Comparison of ENCODE assay signal across 8 cellular contexts in the genomic region with DNA sequence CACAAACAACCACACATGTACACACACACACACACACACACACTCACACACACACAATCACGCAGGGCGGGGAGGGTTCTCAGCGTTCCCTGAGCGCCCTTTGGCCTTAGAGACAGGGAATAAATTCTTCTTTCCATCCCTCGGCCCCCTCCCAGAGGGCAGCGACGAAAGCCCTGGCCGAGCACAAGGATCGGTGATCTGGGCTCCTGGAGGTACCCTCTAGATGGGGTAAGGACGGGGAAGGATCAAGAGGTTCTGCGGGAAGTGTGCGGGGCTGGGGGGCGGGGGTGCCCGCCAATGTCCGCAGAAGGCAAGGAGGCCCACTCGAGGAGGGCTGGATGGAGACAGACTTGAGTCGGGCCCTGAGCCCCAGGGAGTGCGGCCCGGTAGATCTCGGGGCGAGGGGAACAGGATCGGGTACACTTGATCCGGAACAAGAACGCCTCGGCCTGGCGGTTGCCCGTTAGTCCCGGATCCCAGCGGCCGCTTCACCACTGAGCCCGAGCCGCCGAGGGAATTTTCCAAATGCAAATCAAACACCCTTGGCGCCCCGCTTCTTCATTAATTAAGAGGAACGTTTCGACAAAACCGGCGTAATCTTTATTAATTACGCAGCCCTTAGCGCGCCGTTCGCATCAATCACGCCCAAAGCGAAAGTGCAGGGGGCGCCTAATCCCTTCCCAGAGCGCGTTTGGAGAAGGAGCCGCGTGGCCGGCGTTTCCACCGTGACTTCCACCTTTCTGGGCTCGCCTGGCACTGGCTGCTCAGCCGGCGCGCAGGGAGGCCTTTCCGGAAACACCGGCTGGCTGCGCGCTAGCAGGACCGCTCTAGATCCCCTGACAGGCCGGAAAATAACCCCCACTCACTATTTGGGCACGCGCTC. TPM values are rescaled to one million over a fixed set of nuclear protein-coding genes. Genes with fewer than 3 reads are reported as not detected.
DNase-seq lines count a peak whose midpoint lies in the region; ATAC-seq, FAIRE-seq and TF ChIP-seq lines count a peak whose summit lies in the region.

No MANE protein-coding gene starts in this region.

- H3K27ac Mint-ChIP-seq in memory B cell, result peak overlapping the region; percentile 13

- peak overlapping the region; percentile 83 for H3K4me3 Mint-ChIP-seq in memory B cell

- no peaks in the 10 kb centered on the region for H3K9me3 ChIP-seq in uterus

- H3K36me3 ChIP-seq in KMS-11 (ENCODE audit: insufficient read depth) (no peaks in the 10 kb centered on the region), bronchial epithelial cell (ENCODE audit: control insufficient read depth, insufficient read depth, low read length) (no peaks in the 10 kb centered on the region), uterus (no peaks in the 10 kb centered on the region)

- H3K36me3 Mint-ChIP-seq in memory B cell, result peaks cover 5% of the 10 kb centered on the region

- no peak for TF ChIP-seq POLR2A in uterus (IDR thresholded peaks at IDR 0.05)

- peak overlapping the region; percentile 100 for H2AFZ ChIP-seq in KMS-11 (ENCODE audit: low read depth)

- peaks cover 3% of the 10 kb centered on the region; the same call in 1 of the 2 replicates for H3K27me3 ChIP-seq in KMS-11 (ENCODE audit: insufficient read depth, low read depth)
- peaks cover 92% of the 10 kb centered on the region for H3K27me3 ChIP-seq in bronchial epithelial cell (ENCODE audit: control insufficient read depth, insufficient read depth, low read length)
- H3K27me3 ChIP-seq in uterus, result peaks cover 24 to 98% of the 10 kb centered on the region in 2 donors

- H3K27ac ChIP-seq in KMS-11, result no peak overlapping the region
- H3K27ac ChIP-seq in uterus, result no peak overlapping the region

- H3K4me3 ChIP-seq in KMS-11 (IDR thresholded peaks at IDR 0.05; ENCODE audit: insufficient read depth, low read depth, low read length), result peak overlapping the region; percentile 94
- peak overlapping the region; percentile 15 for H3K4me3 ChIP-seq in bronchial epithelial cell (ENCODE audit: low read depth, low read length)
- H3K4me3 ChIP-seq in uterus, result peak overlapping the region; percentile 11 to 38

- H3K79me2 ChIP-seq in KMS-11 (ENCODE audit: insufficient read depth, low read depth), result no peaks in the 10 kb centered on the region

- H3K9me3 Mint-ChIP-seq in memory B cell, result peaks cover 6% of the 10 kb centered on the region

- intact Hi-C loops in uterus (cut with DNase I; ENCODE audit: low total_unique reads), result no loop called here

- ATAC-seq in memory B cell (ENCODE audit: low read depth), result peak; percentile 29
- ATAC-seq in GM19328 (IDR thresholded peaks at IDR 0.05; ENCODE audit: unreplicated experiment), result no peak

- H3K4me2 ChIP-seq in KMS-11, result peak overlapping the region; percentile 80

- peaks cover 45% of the 10 kb centered on the region for H3K27me3 Mint-ChIP-seq in memory B cell

- no peak for FAIRE-seq in bronchial epithelial cell (lab: Jason Lieb, UNC)

- H3K4me1 ChIP-seq in KMS-11 (ENCODE audit: low read depth, poor library complexity, severe bottlenecking) (peaks cover 20% of the 10 kb centered on the region), uterus (no peaks in the 10 kb centered on the region)

- TF ChIP-seq CTCF in KMS-11 (conservative IDR thresholded peaks at IDR 0.05; ENCODE audit: low read depth, low read length) (no peak), bronchial epithelial cell (IDR thresholded peaks at IDR 0.05; ENCODE audit: insufficient read depth, low read length, severe bottlenecking) (no peak), uterus (IDR thresholded peaks at IDR 0.05) (no peak)

- DNase-seq in NCI-H1105 treated with DMSO at 0.1 percent for 48 hours (lab: John Stamatoyannopoulos, UW) (peak; percentile 10), NCI-H1105 (lab: John Stamatoyannopoulos, UW) (no peak), bronchial epithelial cell (ENCODE audit: low read depth) (no peak), memory B cell (ENCODE audit: low spot score in 2 of 2) (no peak), uterus (no peak), NCI-H187 (lab: John Stamatoyannopoulos, UW) (no peak)

- H4K20me1 ChIP-seq in KMS-11 (ENCODE audit: insufficient read depth), result no peaks in the 10 kb centered on the region

- peaks cover 24% of the 10 kb centered on the region for H3K4me1 Mint-ChIP-seq in memory B cell

- H3K9ac ChIP-seq in KMS-11, result peak overlapping the region; percentile 71

RNA-seq across cellular contexts. Expression of a gene that starts 7.0 kb away (rescaled TPM):
- total RNA-seq in bronchial epithelial cell, result not detected in 2 replicates
- total RNA-seq in uterus, result not detected

Comparison
In these comparisons a context has a peak if more than half of its experiments do, and no peak if none do; other contexts are left out.
1. H3K4me3 ChIP-seq: peak in every context shown above with its lines; median percentile 94 in KMS-11; 24 in uterus; 15 in bronchial epithelial cell.